Comparison of ENCODE assay signal across 1 cellular context in the genomic region with DNA sequence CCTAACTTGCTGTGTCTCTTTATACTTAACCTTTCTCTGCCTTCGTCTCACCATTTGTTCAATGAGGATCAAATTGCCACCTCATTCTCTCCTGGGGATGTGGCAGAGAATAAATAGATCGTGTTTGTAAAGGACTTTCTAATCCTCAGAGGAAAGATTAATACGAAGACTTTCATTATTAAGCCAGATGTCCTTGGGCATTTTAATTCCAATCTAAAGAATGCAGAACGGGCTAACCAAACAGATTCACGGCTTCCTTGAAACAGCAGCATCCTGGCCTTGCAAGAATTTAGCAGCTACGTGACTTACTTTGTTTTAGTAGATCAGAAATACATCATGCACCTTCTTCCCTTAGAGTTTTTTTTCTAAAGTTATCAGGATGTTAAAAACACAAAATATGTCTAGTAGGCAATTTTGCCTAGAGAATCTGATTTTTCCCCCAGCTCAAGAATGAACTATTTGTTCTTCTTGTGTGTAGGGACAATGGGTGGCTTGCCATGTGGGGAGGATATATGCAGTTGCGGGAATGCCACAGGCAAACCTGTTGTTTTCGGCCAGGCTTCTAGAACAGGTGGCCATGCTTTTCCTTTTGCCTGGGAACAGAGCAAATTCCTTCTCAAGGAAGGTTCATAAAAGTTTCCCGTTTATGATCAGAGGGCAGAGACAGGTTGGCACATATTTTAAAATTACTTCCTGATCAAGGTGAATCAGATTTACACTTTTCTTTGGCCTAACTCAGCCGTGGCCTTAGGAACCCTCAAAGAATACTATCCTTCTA.
TF ChIP-seq lines count a peak whose summit lies in the region.

No MANE protein-coding gene starts in this region.

TF ChIP-seq in HepG2, 621 proteins besides CTCF, POLR2A, EP300 and RAD21:
- TF ChIP-seq SCMH1 (CRISPR knock-in tag; IDR thresholded peaks at IDR 0.05; ENCODE audit: borderline replicate concordance) (no peak), NCOR1 (IDR thresholded peaks at IDR 0.05; ENCODE audit: borderline replicate concordance, low read length) (no peak), POLR2AphosphoS5 (IDR thresholded peaks at IDR 0.05; ENCODE audit: low read depth, low read length) (no peak)
- TF ChIP-seq, protein P1, sequence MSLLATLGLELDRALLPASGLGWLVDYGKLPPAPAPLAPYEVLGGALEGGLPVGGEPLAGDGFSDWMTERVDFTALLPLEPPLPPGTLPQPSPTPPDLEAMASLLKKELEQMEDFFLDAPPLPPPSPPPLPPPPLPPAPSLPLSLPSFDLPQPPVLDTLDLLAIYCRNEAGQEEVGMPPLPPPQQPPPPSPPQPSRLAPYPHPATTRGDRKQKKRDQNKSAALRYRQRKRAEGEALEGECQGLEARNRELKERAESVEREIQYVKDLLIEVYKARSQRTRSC (CRISPR knock-in tag; IDR thresholded peaks at IDR 0.05; ENCODE audit: low read depth) = no peak
